In genomic region chr20:50214226-50215024, GRCh38 we compare ENCODE assay signal across 21 cellular contexts. TPM values are rescaled to one million over a fixed set of nuclear protein-coding genes. Genes with fewer than 3 reads are reported as not detected.
A peak's percentile ranks its signal among the peaks of the same experiment; 100 is the strongest.
DNase-seq lines count a peak whose midpoint lies in the region; ATAC-seq, FAIRE-seq and TF ChIP-seq lines count a peak whose summit lies in the region.
"Had no signal": no experiment of that assay in that cellular context is flagged by ENCODE, and none has a peak within 500 bp of the region (broad histone marks: within the 10 kb centered on the region; RNA-seq: fewer than 3 reads in every experiment).

No MANE protein-coding gene starts in this region.

- no peak for TF ChIP-seq RAD21 in K562 (CRISPR knock-in tag; conservative IDR thresholded peaks at IDR 0.05 in 1 of 2, IDR thresholded peaks at IDR 0.05 in 1 of 2)

- H4K20me1 ChIP-seq in K562 (replicated peaks; ENCODE audit: control insufficient read depth, insufficient read depth, low read length): no peaks in the 10 kb centered on the region

- no peaks in the 10 kb centered on the region for H3K79me2 ChIP-seq in K562 (ENCODE audit: control insufficient read depth, insufficient read depth, low read length)

- peak overlapping the region; percentile 78 for H3K27ac Mint-ChIP-seq in nephron progenitor cell
- H3K27ac Mint-ChIP-seq: B cell had no signal

- TF ChIP-seq CTCF in HL-60 (IDR thresholded peaks at IDR 0.05; ENCODE audit: insufficient read depth, low read length): no peak
- TF ChIP-seq CTCF in K562 (IDR thresholded peaks at IDR 0.05 in 2 of 3, conservative IDR thresholded peaks at IDR 0.05 in 1 of 3; ENCODE audit: insufficient read depth in 2 of 3, low read depth in 1 of 3, low read length in 3 of 3): no peak
- TF ChIP-seq CTCF in nephron progenitor cell (IDR thresholded peaks at IDR 0.05): no peak
- no peak for TF ChIP-seq CTCF in WERI-Rb-1 (IDR thresholded peaks at IDR 0.05; ENCODE audit: low read depth, low read length)

- BruUV-seq in K562 (replicated peaks; lab: Mats Ljungman, UMichigan): no TSS peak

- H3K4me3 ChIP-seq in HL-60 (replicated peaks; ENCODE audit: insufficient read depth, low read length) (no peak overlapping the region), K562 (no peak overlapping the region), WERI-Rb-1 (ENCODE audit: low read depth, low read length) (no peak overlapping the region)
- H3K4me3 ChIP-seq: GM23248, HAP-1 had no signal

- no peaks in the 10 kb centered on the region for H3K27me3 ChIP-seq in HL-60 (ENCODE audit: insufficient read depth, poor library complexity, severe bottlenecking)
- peaks cover 15 to 34% of the 10 kb centered on the region in 2 experiments; a peak in 4 of 5 replicates for H3K27me3 ChIP-seq in K562 (ENCODE audit: control insufficient read depth in 2 of 2, insufficient read depth in 2 of 2, low read length in 2 of 2)
- H3K27me3 ChIP-seq in WERI-Rb-1 (ENCODE audit: insufficient read depth, low read depth, severe bottlenecking): no peaks in the 10 kb centered on the region

- TF ChIP-seq EP300 in K562 (IDR thresholded peaks at IDR 0.05; ENCODE audit: low read length): no peak

- peak overlapping the region; percentile 11; the same call in 1 of the 2 replicates for H3K27ac ChIP-seq in HL-60 (replicated peaks)
- no peak overlapping the region for H3K27ac ChIP-seq in K562 (ENCODE audit: extremely low read depth, low read depth, low read length)
- no peak overlapping the region for H3K27ac ChIP-seq in WERI-Rb-1
- H3K27ac ChIP-seq: GM23248 had no signal

- in situ Hi-C loops in K562 (cut with MboI): no loop called here

- H3K4me1 ChIP-seq in K562 (replicated peaks in 1 of 2; ENCODE audit: control insufficient read depth in 2 of 2, insufficient read depth in 2 of 2, low read length in 2 of 2): peaks cover 0 to 7% of the 10 kb centered on the region in 2 experiments; a peak in 1 of 5 replicates
- H3K4me1 ChIP-seq: HAP-1 had no signal

- H2AFZ ChIP-seq in K562 (ENCODE audit: low read depth, low read length): no peak overlapping the region
- H2AFZ ChIP-seq: GM23248 had no signal

- no peak overlapping the region for H3K9ac ChIP-seq in K562 (ENCODE audit: insufficient read depth in 1 of 2, low read depth in 2 of 2, low read length in 2 of 2)
- H3K9ac ChIP-seq: GM23248 had no signal

- no peak for DNase-seq in HL-60 (ENCODE audit: low read depth in 1 of 2, low spot score in 1 of 2)
- no peak for DNase-seq in K562 (ENCODE audit: extremely low read depth in 1 of 4, low spot score in 3 of 4)
- DNase-seq in nephron progenitor cell: no peak
- no peak for DNase-seq in stimulated activated CD4-positive, alpha-beta T cell treated with anti-CD3 and anti-CD28 coated beads, Interleukin-1b, Interleukin-23, amount 100 ng/mL, for 48 hours
- no peak for DNase-seq in SK-N-DZ (ENCODE audit: low spot score)
- DNase-seq in WERI-Rb-1: no peak
- DNase-seq: DMS53, KG1, MM.1S, NCI-H2029, NCI-H446, NCI-H524 treated with DMSO at 0.1 percent for 48 hours, NCI-H774, PC-3 had no signal

- FAIRE-seq in K562 (lab: Jason Lieb, UNC): no peak
- FAIRE-seq: D721Med, GM18507 had no signal

- H3K36me3 Mint-ChIP-seq in nephron progenitor cell (ENCODE audit: low read depth): no peaks in the 10 kb centered on the region

- H3K9me1 ChIP-seq in K562 (ENCODE audit: control insufficient read depth, insufficient read depth, low read length): no peaks in the 10 kb centered on the region

- peaks cover 19% of the 10 kb centered on the region for H3K27me3 Mint-ChIP-seq in nephron progenitor cell (ENCODE audit: low read depth, poor library complexity)

- CTCF ChIA-PET in K562 (lab: Yijun Ruan, JAX; ENCODE audit: low intra/inter-chr PET ratio): no interaction called here

- WGBS in K562 (ENCODE audit: insufficient coverage, low coverage, missing lambda C conversion rate): 13% methylated on average over 9 of the region's 9 CpGs

- no peak overlapping the region for H3K4me3 Mint-ChIP-seq in nephron progenitor cell
- H3K4me3 Mint-ChIP-seq: B cell had no signal

- H3K9me3 ChIP-seq in K562 (replicated peaks; ENCODE audit: control insufficient read depth, insufficient read depth, low read depth, low read length) (no peaks in the 10 kb centered on the region), WERI-Rb-1 (ENCODE audit: severe bottlenecking) (no peaks in the 10 kb centered on the region)
- H3K9me3 ChIP-seq: HAP-1 had no signal

- ATAC-seq in K562 (no peak), esophagus mucosa (no peak)
- ATAC-seq: HepG2 had no signal

- no peak overlapping the region for H3K4me2 ChIP-seq in K562 (ENCODE audit: insufficient read depth, low read length)

- no peak for TF ChIP-seq POLR2A in K562 (conservative IDR thresholded peaks at IDR 0.05)

- intact Hi-C loops in K562 (cut with micrococcal nuclease): no loop called here

- POLR2A ChIA-PET in K562 (lab: Yijun Ruan, JAX): interaction anchor here (0.5 to 1.2 kb wide), 3 partner anchors 15 to 18 kb away, joined by 3 to 4 read pairs (median 3); no protein-coding TSS in a partner anchor

- no peaks in the 10 kb centered on the region for H3K36me3 ChIP-seq in K562 (ENCODE audit: control insufficient read depth, insufficient read depth, low read length)
- no peaks in the 10 kb centered on the region for H3K36me3 ChIP-seq in WERI-Rb-1
- H3K36me3 ChIP-seq: HAP-1 had no signal

- peaks cover 54% of the 10 kb centered on the region for H3K4me1 Mint-ChIP-seq in nephron progenitor cell
- H3K4me1 Mint-ChIP-seq: B cell had no signal

- H3K9me3 Mint-ChIP-seq in nephron progenitor cell: no peaks in the 10 kb centered on the region

TF ChIP-seq in K562, 482 proteins besides CTCF, POLR2A, EP300 and RAD21:
- TF ChIP-seq HMG20B (CRISPR knock-in tag; IDR thresholded peaks at IDR 0.05): no peak
- 0 out of 2 replicates have a peak, but pooled peaks have one; percentile 9 for TF ChIP-seq ZKSCAN8 (CRISPR knock-in tag; IDR thresholded peaks at IDR 0.05)
TF ChIP-seq in K562: peak in this region for 1.

RNA-seq across cellular contexts. Expression of gene CEBPB, which starts 23.8 kb away (rescaled TPM):
- total RNA-seq in K562 (2011; cell fraction: chromatin; rRNA removed; ENCODE audit: low replicate concordance): 3.3 and 9.2 TPM in 2 replicates
- total RNA-seq in K562 (2011; cell fraction: nucleolus; rRNA removed): 18.3 and 19.3 TPM in 2 replicates
- total RNA-seq in K562 (2011; cell fraction: nucleoplasm; rRNA removed): 8.7 and 9.0 TPM in 2 replicates
- 41.7 and 51.5 TPM in 2 replicates for total RNA-seq in K562 (2014; rRNA removed)
- 8.1 and 8.3 TPM in 2 replicates for total RNA-seq in K562 (2014; rRNA removed; fragmentation: Illumina TruSeq; extraction: Trizol)
- 5.7 and 6.6 TPM in 2 replicates for total RNA-seq in K562 (2015; rRNA removed; fragmentation: Illumina TruSeq; extraction: Trizol)
- 68.2 and 72.6 TPM in 2 replicates for total RNA-seq in K562 (2021)
- 7.8 and 10.8 TPM in 2 replicates for polyA plus RNA-seq in K562 (2011; rRNA removed)
- polyA plus RNA-seq in K562 (2011; cell fraction: cytosol; rRNA removed): 12.1 and 32.2 TPM in 2 replicates
- 15.5 and 18.1 TPM in 2 replicates for polyA plus RNA-seq in K562 (2011; cell fraction: nucleus; rRNA removed)
- polyA plus RNA-seq in K562 (2012): 16.9 and 44.3 TPM in 2 replicates
- polyA plus RNA-seq in K562 (2014; fragmentation: Illumina TruSeq; extraction: Trizol): 4.6 and 6.8 TPM in 2 replicates
- polyA plus RNA-seq in K562 (2014; fragmentation: Nextera tagmentation; extraction: Ambion mirVana): 1 to 10 TPM; 1.2 to 1.5 TPM
- polyA plus RNA-seq in K562 (2014; rRNA removed): 47.7 and 57.9 TPM in 2 replicates
- polyA minus RNA-seq in K562 (2011; rRNA and poly(A)+ RNA removed): 1.3 and 1.5 TPM in 2 replicates
- polyA minus RNA-seq in K562 (2011; cell fraction: cytosol; rRNA and poly(A)+ RNA removed): 10.1 and 19.9 TPM in 2 replicates
- 9.3 and 11.7 TPM in 2 replicates for polyA minus RNA-seq in K562 (2011; cell fraction: nucleus; rRNA and poly(A)+ RNA removed)
- total RNA-seq in esophagus mucosa: 59.8 TPM
- polyA plus RNA-seq in SK-N-DZ (2014; cell fraction: cytosol; rRNA removed): 13.0 and 16.6 TPM in 2 replicates
- polyA plus RNA-seq in SK-N-DZ (2014; cell fraction: nucleus; rRNA removed): 9.2 and 13.7 TPM in 2 replicates
